ENCODE assay signal across 2 cellular contexts in genomic region chr2:97662386-97662894, GRCh38.
TF ChIP-seq lines count a peak whose summit lies in the region.

No MANE protein-coding gene starts in this region.

TF ChIP-seq in SK-N-SH treated with all-trans-retinoic acid at 6 μM for 48 hours, 23 proteins besides CTCF, POLR2A, EP300 and RAD21 (continued from another document):
- TF ChIP-seq TSHZ2 (CRISPR knock-in tag; IDR thresholded peaks at IDR 0.05) (no peak), ZNF70 (CRISPR knock-in tag; IDR thresholded peaks at IDR 0.05) (no peak), GLIS3 (CRISPR knock-in tag; IDR thresholded peaks at IDR 0.05) (no peak), ESRRG (CRISPR knock-in tag; IDR thresholded peaks at IDR 0.05) (no peak), ZC3H10 (CRISPR knock-in tag; IDR thresholded peaks at IDR 0.05) (no peak)
TF ChIP-seq in SK-N-SH treated with all-trans-retinoic acid at 6 μM for 48 hours: peak in this region for 0.

TF ChIP-seq in WTC11, 78 proteins besides CTCF, POLR2A, EP300 and RAD21 (continued from another document):
- TF ChIP-seq NFATC4 (CRISPR knock-in tag; IDR thresholded peaks at IDR 0.05), result no peak
- TF ChIP-seq ZNF671 (CRISPR knock-in tag; IDR thresholded peaks at IDR 0.05), result no peak
- no peak for TF ChIP-seq ZNF396 (CRISPR knock-in tag; IDR thresholded peaks at IDR 0.05; ENCODE audit: borderline replicate concordance)
- TF ChIP-seq AFF4 (CRISPR knock-in tag; IDR thresholded peaks at IDR 0.05; ENCODE audit: borderline replicate concordance), result no peak
- TF ChIP-seq E2F5 (CRISPR knock-in tag; IDR thresholded peaks at IDR 0.05), result no peak
- no peak for TF ChIP-seq ZBTB43 (CRISPR knock-in tag; IDR thresholded peaks at IDR 0.05)
- no peak for TF ChIP-seq FOXP4 (CRISPR knock-in tag; IDR thresholded peaks at IDR 0.05)
- no peak for TF ChIP-seq ETV6 (CRISPR knock-in tag; IDR thresholded peaks at IDR 0.05)
- no peak for TF ChIP-seq TP53 (CRISPR knock-in tag; IDR thresholded peaks at IDR 0.05)
- TF ChIP-seq NFE2L1 (CRISPR knock-in tag; IDR thresholded peaks at IDR 0.05), result no peak
- no peak for TF ChIP-seq MAX (CRISPR knock-in tag; IDR thresholded peaks at IDR 0.05)
- no peak for TF ChIP-seq FOXK1 (CRISPR knock-in tag; IDR thresholded peaks at IDR 0.05)
- TF ChIP-seq USF1 (CRISPR knock-in tag; IDR thresholded peaks at IDR 0.05), result no peak
- no peak for TF ChIP-seq PRDM15 (CRISPR knock-in tag; IDR thresholded peaks at IDR 0.05)
- TF ChIP-seq ZNF423 (CRISPR knock-in tag; IDR thresholded peaks at IDR 0.05), result no peak
